Comparison of ENCODE assay signal across 8 cellular contexts in genomic region chr11:111777094-111778046, GRCh38. TPM values are rescaled to one million over a fixed set of nuclear protein-coding genes. Genes with fewer than 3 reads are reported as not detected.
DNase-seq lines count a peak whose midpoint lies in the region; ATAC-seq and TF ChIP-seq lines count a peak whose summit lies in the region.

No MANE protein-coding gene starts in this region.

- TF ChIP-seq CTCF in astrocyte of the cerebellum (IDR thresholded peaks at IDR 0.05; ENCODE audit: low read depth, low read length, missing control alignments) (peak; percentile 72), hepatocyte (IDR thresholded peaks at IDR 0.05; ENCODE audit: poor library complexity) (peak; percentile 81)

- no peak overlapping the region for H3K4me3 Mint-ChIP-seq in stimulated activated effector memory CD8-positive, alpha-beta T cell treated with anti-CD3 and anti-CD28 coated beads, Interleukin-12 subunit alpha, Interleukin-12 subunit beta, amount 100 ng/mL, for 72 hours

- H3K4me2 ChIP-seq in hepatocyte, result peak overlapping the region; percentile 14

- H3K9me3 Mint-ChIP-seq in stimulated activated effector memory CD8-positive, alpha-beta T cell treated with anti-CD3 and anti-CD28 coated beads, Interleukin-12 subunit alpha, Interleukin-12 subunit beta, amount 100 ng/mL, for 72 hours, result no peaks in the 10 kb centered on the region

- no peaks in the 10 kb centered on the region for H3K36me3 Mint-ChIP-seq in stimulated activated effector memory CD8-positive, alpha-beta T cell treated with anti-CD3 and anti-CD28 coated beads, Interleukin-12 subunit alpha, Interleukin-12 subunit beta, amount 100 ng/mL, for 72 hours

- DNase-seq in DMS 273 (lab: John Stamatoyannopoulos, UW; ENCODE audit: unreplicated experiment) (peak; percentile 73), DMS 273 treated with DMSO at 0.1 percent for 48 hours (lab: John Stamatoyannopoulos, UW) (no peak), NCI-H69 (lab: John Stamatoyannopoulos, UW) (peak; percentile 85), astrocyte of the cerebellum (ENCODE audit: low read depth) (peak; percentile 65), hepatocyte (ENCODE audit: low spot score) (peak; percentile 85)
- DNase-seq in stimulated activated effector memory CD8-positive, alpha-beta T cell treated with anti-CD3 and anti-CD28 coated beads, Interleukin-12 subunit alpha, Interleukin-12 subunit beta, amount 100 ng/mL, for 72 hours (ENCODE audit: low spot score in 2 of 2), result no peak

- H3K4me3 ChIP-seq in astrocyte of the cerebellum (ENCODE audit: low read depth, low read length), result no peak overlapping the region
- no peak overlapping the region for H3K4me3 ChIP-seq in hepatocyte

- peak; percentile 50 for ATAC-seq in GM19395 (IDR thresholded peaks at IDR 0.05; ENCODE audit: unreplicated experiment)
- ATAC-seq in HG03460 (IDR thresholded peaks at IDR 0.05; ENCODE audit: unreplicated experiment), result peak; percentile 57
- ATAC-seq in stimulated activated effector memory CD8-positive, alpha-beta T cell treated with anti-CD3 and anti-CD28 coated beads, Interleukin-12 subunit alpha, Interleukin-12 subunit beta, amount 100 ng/mL, for 72 hours, result peak; percentile 80

- peaks cover 9% of the 10 kb centered on the region for H3K4me1 ChIP-seq in hepatocyte (ENCODE audit: insufficient read depth)

- H3K9me2 ChIP-seq in hepatocyte (replicated peaks; ENCODE audit: insufficient read depth), result no peaks in the 10 kb centered on the region

- H3K4me1 Mint-ChIP-seq in stimulated activated effector memory CD8-positive, alpha-beta T cell treated with anti-CD3 and anti-CD28 coated beads, Interleukin-12 subunit alpha, Interleukin-12 subunit beta, amount 100 ng/mL, for 72 hours, result no peaks in the 10 kb centered on the region

- no peaks in the 10 kb centered on the region for H3K27me3 ChIP-seq in hepatocyte

- in situ Hi-C loops in astrocyte of the cerebellum (cut with HindIII; ENCODE audit: low sequenced_read_pairs), result loop anchor here (5.0 kb wide), 2 partner anchors 70 to 90 kb away; no protein-coding TSS in a partner anchor

- no peak overlapping the region for H2AFZ ChIP-seq in hepatocyte

- 59% methylated on average over 4 of the region's 4 CpGs for WGBS in hepatocyte (ENCODE audit: low lambda C conversion rate, missing lambda C conversion rate)

- H3K79me2 ChIP-seq in hepatocyte, result no peaks in the 10 kb centered on the region

- H3K9me3 ChIP-seq in hepatocyte (ENCODE audit: low read depth), result no peaks in the 10 kb centered on the region

- H4K20me1 ChIP-seq in hepatocyte (ENCODE audit: insufficient read depth, poor library complexity, severe bottlenecking), result no peaks in the 10 kb centered on the region

- H3K27ac ChIP-seq in hepatocyte, result peak overlapping the region; percentile 54

- H3K36me3 ChIP-seq in hepatocyte (replicated peaks; ENCODE audit: insufficient read depth, low read depth), result no peaks in the 10 kb centered on the region

- H3K27ac Mint-ChIP-seq in stimulated activated effector memory CD8-positive, alpha-beta T cell treated with anti-CD3 and anti-CD28 coated beads, Interleukin-12 subunit alpha, Interleukin-12 subunit beta, amount 100 ng/mL, for 72 hours, result no peak overlapping the region

RNA-seq across cellular contexts. Expression of gene PPP2R1B, which starts 11.2 kb away (rescaled TPM):
- total RNA-seq in hepatocyte, result 41.0 and 43.5 TPM in 2 replicates
- 22.7 and 25.3 TPM in 2 replicates for polyA plus RNA-seq in hepatocyte

Comparison
In these comparisons a context has a peak if more than half of its experiments do, and no peak if none do; other contexts are left out.
1. DNase-seq: peak in DMS 273 (single experiment), NCI-H69 (single experiment), astrocyte of the cerebellum (single experiment) and hepatocyte (single experiment); none in DMS 273 treated with DMSO at 0.1 percent for 48 hours (single experiment) and stimulated activated effector memory CD8-positive, alpha-beta T cell treated with anti-CD3 and anti-CD28 coated beads, Interleukin-12 subunit alpha, Interleukin-12 subunit beta, amount 100 ng/mL, for 72 hours (0 of 2).
2. Peak in every context shown above with its lines, with median percentiles within 50 percentile points of each other: ATAC-seq.